Comparison of ENCODE assay signal across 9 cellular contexts in the genomic region with DNA sequence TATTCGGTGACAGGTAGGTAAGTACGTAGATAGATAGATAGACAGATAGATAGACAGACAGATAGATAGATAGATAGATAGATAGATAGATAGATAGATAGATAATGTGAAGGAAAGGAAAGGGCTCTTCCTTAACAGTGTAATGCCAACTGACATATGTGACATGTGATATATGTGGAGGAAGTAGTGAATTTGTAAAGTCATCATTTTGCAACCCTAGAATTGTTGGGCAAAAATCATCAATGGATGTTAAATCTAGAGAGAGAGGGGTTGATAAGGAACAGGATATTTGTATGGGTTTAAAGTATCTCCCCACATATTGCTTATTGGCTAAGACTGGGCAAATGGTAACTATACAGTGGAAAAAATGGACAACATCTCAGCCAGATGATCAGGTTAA.
"Had no signal": no experiment of that assay in that cellular context is flagged by ENCODE, and none has a peak within 500 bp of the region (broad histone marks: within the 10 kb centered on the region; RNA-seq: fewer than 3 reads in every experiment).

No MANE protein-coding gene starts in this region.

- ATAC-seq: HCT116 had no signal

- DNase-seq: GM23248, GOT3, H7, HFFc6, IMR-90, KBM-7 had no signal

- H3K4me3 ChIP-seq: GM23248, HAP-1 had no signal

- H3K27ac ChIP-seq: GM23248, HL-60 had no signal

- H3K4me3 Mint-ChIP-seq: HFFc6 had no signal

- H3K9me3 Mint-ChIP-seq: HFFc6 had no signal

- H2AFZ ChIP-seq: GM23248 had no signal

- H3K9ac ChIP-seq: GM23248 had no signal

- H3K27ac Mint-ChIP-seq: HFFc6 had no signal

- H3K4me1 ChIP-seq: HAP-1 had no signal

- H3K36me3 ChIP-seq: HAP-1 had no signal

- H3K9me3 ChIP-seq: HAP-1 had no signal
